In genomic region chr11:126339073-126339865, GRCh38 we compare ENCODE assay signal across 8 cellular contexts. TPM values are rescaled to one million over a fixed set of nuclear protein-coding genes. Genes with fewer than 3 reads are reported as not detected.
DNase-seq lines count a peak whose midpoint lies in the region; ATAC-seq and TF ChIP-seq lines count a peak whose summit lies in the region.
"Had no signal": no experiment of that assay in that cellular context is flagged by ENCODE, and none has a peak within 500 bp of the region (broad histone marks: within the 10 kb centered on the region; RNA-seq: fewer than 3 reads in every experiment).

No MANE protein-coding gene starts in this region.

- H3K23ac ChIP-seq in trophoblast cell (ENCODE audit: low read length), result no peak overlapping the region

- peak overlapping the region; percentile 9 for H3K4me3 Mint-ChIP-seq in endothelial cell (ENCODE audit: unreplicated experiment)
- H3K4me3 Mint-ChIP-seq: CD4-positive, CD25-positive, alpha-beta regulatory T cell had no signal

- H3K4me2 ChIP-seq in trophoblast cell (ENCODE audit: low read length), result no peak overlapping the region

- peak overlapping the region; percentile 45 for H4K91ac ChIP-seq in trophoblast cell (ENCODE audit: low read depth, low read length)

- no CpG with 5 or more reads among the region's 15 CpGs for WGBS in trophoblast cell (ENCODE audit: extremely low coverage, insufficient coverage, insufficient read length)

- H2BK120ac ChIP-seq in trophoblast cell (ENCODE audit: insufficient read depth, low read length, poor library complexity), result no peak overlapping the region

- H2BK5ac ChIP-seq in trophoblast cell (ENCODE audit: low read depth, low read length, poor library complexity), result no peak overlapping the region

- H3K4me3 ChIP-seq in trophoblast cell (ENCODE audit: low read depth, low read length), result no peak overlapping the region

- no peaks in the 10 kb centered on the region for H3K9me3 Mint-ChIP-seq in endothelial cell (ENCODE audit: unreplicated experiment)
- H3K9me3 Mint-ChIP-seq: CD4-positive, CD25-positive, alpha-beta regulatory T cell had no signal

- peaks cover 5% of the 10 kb centered on the region for H3K36me3 Mint-ChIP-seq in endothelial cell (ENCODE audit: low read depth, unreplicated experiment)

- no peak overlapping the region for H4K8ac ChIP-seq in trophoblast cell (ENCODE audit: low read depth, low read length)

- no peak overlapping the region for H3K18ac ChIP-seq in trophoblast cell (ENCODE audit: low read length)

- no peak overlapping the region for H2AK5ac ChIP-seq in trophoblast cell (ENCODE audit: low read length)

- TF ChIP-seq CTCF in endothelial cell (IDR thresholded peaks at IDR 0.05; ENCODE audit: unreplicated experiment), result no peak

- H3K4me1 ChIP-seq in trophoblast cell (ENCODE audit: control insufficient read depth in 1 of 2, insufficient read depth in 2 of 2, low read length in 2 of 2), result peaks cover 35 to 38% of the 10 kb centered on the region in 2 experiments

- H3K27me3 ChIP-seq in trophoblast cell (ENCODE audit: insufficient read depth, low read length), result no peaks in the 10 kb centered on the region

- peaks cover 77% of the 10 kb centered on the region for H3K4me1 Mint-ChIP-seq in endothelial cell (ENCODE audit: unreplicated experiment)

- H4K12ac ChIP-seq in trophoblast cell (ENCODE audit: low read depth, low read length), result no peak overlapping the region

- H3K27ac Mint-ChIP-seq in endothelial cell (ENCODE audit: unreplicated experiment), result no peak overlapping the region

- no peak overlapping the region for H3K9ac ChIP-seq in trophoblast cell (ENCODE audit: low read length)

- DNase-seq in M059J (ENCODE audit: low read depth) (peak; percentile 35), endothelial cell (ENCODE audit: low spot score) (no peak), trophoblast cell (no peak), SK-N-DZ (ENCODE audit: low spot score) (no peak)
- DNase-seq: CD4-positive, CD25-positive, alpha-beta regulatory T cell; NCI-H226 had no signal

- no peak overlapping the region for H2AFZ ChIP-seq in trophoblast cell (ENCODE audit: insufficient read depth, low read length, poor library complexity)

- peak overlapping the region; percentile 35 for H3K14ac ChIP-seq in trophoblast cell (ENCODE audit: low read length)

- peaks cover 0 to 4% of the 10 kb centered on the region in 2 experiments for H3K36me3 ChIP-seq in trophoblast cell (ENCODE audit: control insufficient read depth in 1 of 2, insufficient read depth in 2 of 2, low read length in 2 of 2)

- H3K9me3 ChIP-seq in trophoblast cell (ENCODE audit: insufficient read depth, low read depth, low read length), result no peaks in the 10 kb centered on the region

- peak overlapping the region; percentile 48 for H2BK12ac ChIP-seq in trophoblast cell (ENCODE audit: low read length)

- H3K27ac ChIP-seq in trophoblast cell (ENCODE audit: low read depth, low read length), result no peak overlapping the region

- no peak overlapping the region for H3K4ac ChIP-seq in trophoblast cell (ENCODE audit: low read depth, low read length)

- H3K79me2 ChIP-seq in trophoblast cell (ENCODE audit: control insufficient read depth, insufficient read depth, low read length, poor library complexity), result peaks cover 1% of the 10 kb centered on the region

- peaks cover 8% of the 10 kb centered on the region for H3K79me1 ChIP-seq in trophoblast cell (ENCODE audit: low read length)

- ATAC-seq in HG03354 (IDR thresholded peaks at IDR 0.05; ENCODE audit: poor library complexity, severe bottlenecking, unreplicated experiment), result no peak
- no peak for ATAC-seq in HG03565 (IDR thresholded peaks at IDR 0.05; ENCODE audit: unreplicated experiment)

- peaks cover 22% of the 10 kb centered on the region for H3K27me3 Mint-ChIP-seq in endothelial cell (ENCODE audit: unreplicated experiment)
- H3K27me3 Mint-ChIP-seq: CD4-positive, CD25-positive, alpha-beta regulatory T cell had no signal

RNA-seq across cellular contexts. Expression of gene ST3GAL4, which starts 16.2 kb away (rescaled TPM):
- 49.2 and 50.6 TPM in 2 replicates for total RNA-seq in M059J (2014; rRNA removed; shearing (Covaris generic))
- 25.9 TPM for total RNA-seq in endothelial cell (ENCODE audit: unreplicated experiment)
- polyA plus RNA-seq in trophoblast cell (2013), result 16.1 and 17.5 TPM in 2 replicates
- 10.9 and 11.7 TPM in 2 replicates for polyA plus RNA-seq in SK-N-DZ (2014; cell fraction: cytosol; rRNA removed)
- 12.8 and 13.0 TPM in 2 replicates for polyA plus RNA-seq in SK-N-DZ (2014; cell fraction: nucleus; rRNA removed)

RNA-seq across cellular contexts. Expression of gene DCPS, which starts 35.4 kb away (rescaled TPM):
- 20.0 and 27.8 TPM in 2 replicates for total RNA-seq in M059J (2014; rRNA removed; shearing (Covaris generic))
- total RNA-seq in endothelial cell (ENCODE audit: unreplicated experiment), result 11.3 TPM
- polyA plus RNA-seq in trophoblast cell (2013), result 11.2 and 12.2 TPM in 2 replicates
- polyA plus RNA-seq in SK-N-DZ (2014; cell fraction: cytosol; rRNA removed), result 13.7 and 17.4 TPM in 2 replicates
- polyA plus RNA-seq in SK-N-DZ (2014; cell fraction: nucleus; rRNA removed), result 6.0 and 10.6 TPM in 2 replicates

RNA-seq across cellular contexts. Expression of gene TIRAP, which starts 56.4 kb away (rescaled TPM):
- total RNA-seq in M059J (2014; rRNA removed; shearing (Covaris generic)), result 2.2 and 8.1 TPM in 2 replicates
- 12.4 TPM for total RNA-seq in endothelial cell (ENCODE audit: unreplicated experiment)
- 6.7 and 7.5 TPM in 2 replicates for polyA plus RNA-seq in trophoblast cell (2013)
- 1.4 and 2.6 TPM in 2 replicates for polyA plus RNA-seq in SK-N-DZ (2014; cell fraction: cytosol; rRNA removed)
- 0.85 and 3.2 TPM in 2 replicates for polyA plus RNA-seq in SK-N-DZ (2014; cell fraction: nucleus; rRNA removed)
